In the genomic region with DNA sequence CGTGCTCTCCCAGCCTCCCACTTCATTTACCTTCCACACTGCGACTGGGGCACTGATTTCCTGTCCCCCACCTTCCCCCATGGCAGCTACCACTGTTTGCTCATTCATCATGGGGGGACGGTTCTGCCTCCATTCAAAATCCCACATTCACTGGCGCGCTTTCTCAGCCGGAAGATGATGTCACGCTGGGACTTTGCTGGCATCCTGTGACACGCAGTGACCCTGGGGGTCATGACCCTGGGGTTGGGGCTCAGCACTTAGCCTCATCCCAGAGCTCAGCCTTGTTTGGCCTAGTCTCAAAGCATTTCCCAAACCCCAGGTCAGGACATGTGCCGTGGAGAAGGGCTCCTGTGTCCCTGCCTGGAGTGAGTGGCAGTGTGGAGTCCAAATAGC, we compare ENCODE assay signal across 28 cellular contexts.
"Had no signal": no experiment of that assay in that cellular context is flagged by ENCODE, and none has a peak within 500 bp of the region (broad histone marks: within the 10 kb centered on the region; RNA-seq: fewer than 3 reads in every experiment).

No MANE protein-coding gene starts in this region.

- H3K9me3 Mint-ChIP-seq: activated naive CD4-positive, alpha-beta T cell treated with anti-CD3 and anti-CD28 coated beads for 36 hours; activated naive CD8-positive, alpha-beta T cell treated with anti-CD3 and anti-CD28 coated beads for 36 hours; activated T-cell treated with anti-CD3 and anti-CD28 coated beads, Interleukin-2, amount 50 U/mL, for 4 hours; activated T-helper 17 cell treated with anti-CD3 and anti-CD28 coated beads, Interleukin-2, amount 50 U/mL, for 72 hours; T-helper 2 cell treated with Interferon-gamma antibody and Interleukin-4, amounts not matched to agents 5 μg/mL and 100 μg/mL, for 36 hours had no signal

- H3K27me3 Mint-ChIP-seq: activated CD8-positive, alpha-beta memory T cell treated with anti-CD3 and anti-CD28 coated beads, Interleukin-2, amount 10 ng/mL, durations not matched to agents 7 days and 5 days; activated naive CD8-positive, alpha-beta T cell treated with anti-CD3 and anti-CD28 coated beads for 36 hours; activated T-helper 17 cell treated with anti-CD3 and anti-CD28 coated beads, Interleukin-2, amount 50 U/mL, for 72 hours had no signal

- DNase-seq: activated CD4-positive, alpha-beta T cell treated with anti-CD3 and anti-CD28 coated beads for 48 hours; activated CD4-positive, alpha-beta T cell treated with anti-CD3 and anti-CD28 coated beads, Interleukin-2, amount 50 U/mL, for 48 hours; activated CD4-positive, CD25-positive, alpha-beta regulatory T cell treated with anti-CD3 and anti-CD28 coated beads, Interleukin-2, amount 50 U/mL, for 72 hours; activated CD8-positive, alpha-beta memory T cell treated with anti-CD3 and anti-CD28 coated beads, Interleukin-2, amount 10 ng/mL, durations not matched to agents 7 days and 5 days; activated gamma-delta T cell; activated naive CD4-positive, alpha-beta T cell treated with anti-CD3 and anti-CD28 coated beads for 36 hours; activated naive CD8-positive, alpha-beta T cell treated with anti-CD3 and anti-CD28 coated beads for 36 hours; activated T-cell treated with anti-CD3 and anti-CD28 coated beads, Interleukin-2, amount 50 U/mL, for 4 hours; brain microvascular endothelial cell; KG1; NCI-H1048; NCI-H146; NCI-H187 treated with DMSO at 0.1 percent for 48 hours; NCI-H2081 treated with DMSO at 0.1 percent for 48 hours; NCI-H2171; NCI-H2227 treated with DMSO at 0.1 percent for 48 hours; NCI-H446 treated with DMSO at 0.1 percent for 48 hours; NCI-H524 treated with DMSO at 0.1 percent for 48 hours; NCI-H82; RPMI8226; SW 1271 had no signal

- ATAC-seq: activated CD8-positive, alpha-beta memory T cell treated with anti-CD3 and anti-CD28 coated beads, Interleukin-2, amount 10 ng/mL, durations not matched to agents 7 days and 5 days; activated T-cell treated with anti-CD3 and anti-CD28 coated beads, Interleukin-2, amount 50 U/mL, for 4 hours; activated T-helper 17 cell treated with anti-CD3 and anti-CD28 coated beads, Interleukin-2, amount 50 U/mL, for 72 hours; Panc1; Right ventricle myocardium inferior; SK-N-SH treated with all-trans-retinoic acid at 6 μM for 48 hours had no signal

- H3K9me3 ChIP-seq: SJSA1 had no signal

- H3K27ac ChIP-seq: brain microvascular endothelial cell, cardiac muscle cell, SJSA1 had no signal

- H3K36me3 ChIP-seq: brain microvascular endothelial cell, cardiac muscle cell, SJSA1 had no signal

- H3K27ac Mint-ChIP-seq: activated naive CD4-positive, alpha-beta T cell treated with anti-CD3 and anti-CD28 coated beads for 36 hours; activated naive CD8-positive, alpha-beta T cell treated with anti-CD3 and anti-CD28 coated beads for 36 hours; T-helper 2 cell treated with Interferon-gamma antibody and Interleukin-4, amounts not matched to agents 5 μg/mL and 100 μg/mL, for 36 hours had no signal

- H3K4me3 ChIP-seq: cardiac muscle cell, SJSA1 had no signal

- H3K4me1 ChIP-seq: SJSA1 had no signal

- H3K4me3 Mint-ChIP-seq: activated CD8-positive, alpha-beta memory T cell treated with anti-CD3 and anti-CD28 coated beads, Interleukin-2, amount 10 ng/mL, durations not matched to agents 7 days and 5 days; activated naive CD4-positive, alpha-beta T cell treated with anti-CD3 and anti-CD28 coated beads for 36 hours; activated naive CD8-positive, alpha-beta T cell treated with anti-CD3 and anti-CD28 coated beads for 36 hours; activated T-cell treated with anti-CD3 and anti-CD28 coated beads, Interleukin-2, amount 50 U/mL, for 4 hours; activated T-helper 17 cell treated with anti-CD3 and anti-CD28 coated beads, Interleukin-2, amount 50 U/mL, for 72 hours; T-helper 2 cell treated with Interferon-gamma antibody and Interleukin-4, amounts not matched to agents 5 μg/mL and 100 μg/mL, for 36 hours had no signal

- H3K27me3 ChIP-seq: SJSA1 had no signal
